ENCODE assay signal across 15 cellular contexts in the genomic region with DNA sequence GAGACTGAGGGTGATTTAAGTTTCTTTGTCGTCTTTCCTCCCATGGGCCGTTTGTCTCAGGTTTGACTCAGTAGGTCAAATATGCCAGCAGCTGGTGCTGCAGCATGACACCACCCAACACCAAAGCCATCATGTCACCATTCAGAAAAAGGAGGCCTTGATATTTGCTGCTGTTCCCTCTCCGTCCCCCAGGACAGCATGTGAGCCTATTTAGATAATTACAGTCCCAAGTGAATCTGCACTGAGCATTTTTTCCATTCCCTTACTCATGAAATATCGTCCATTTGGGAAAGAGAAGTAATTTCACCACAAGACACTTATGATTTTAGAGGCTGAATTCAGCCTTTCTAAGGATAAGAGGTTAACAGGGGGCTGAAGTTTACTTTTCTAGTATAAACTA.
"Had no signal": no experiment of that assay in that cellular context is flagged by ENCODE, and none has a peak within 500 bp of the region (broad histone marks: within the 10 kb centered on the region; RNA-seq: fewer than 3 reads in every experiment).

No MANE protein-coding gene starts in this region.

- H3K27ac ChIP-seq: esophagus muscularis mucosa, foreskin keratinocyte, neutrophil, parathyroid adenoma, sigmoid colon, tibial artery had no signal

- H3K27me3 ChIP-seq: esophagus muscularis mucosa, foreskin keratinocyte, neutrophil, sigmoid colon, tibial artery had no signal

- H3K36me3 ChIP-seq: esophagus muscularis mucosa, neutrophil, sigmoid colon, tibial artery had no signal

- H3K4me1 ChIP-seq: foreskin keratinocyte, parathyroid adenoma, sigmoid colon, tibial artery had no signal

- H3K9ac ChIP-seq: parathyroid adenoma had no signal

- ATAC-seq: activated CD4-positive, alpha-beta T cell treated with anti-CD3 and anti-CD28 coated beads for 36 hours had no signal

- H3K9me3 ChIP-seq: esophagus muscularis mucosa, neutrophil, sigmoid colon, tibial artery had no signal

- H3K4me3 ChIP-seq: esophagus muscularis mucosa, sigmoid colon, tibial artery had no signal

- H2AFZ ChIP-seq: parathyroid adenoma had no signal

- H3K79me2 ChIP-seq: parathyroid adenoma had no signal

- DNase-seq: activated CD4-positive, alpha-beta T cell treated with anti-CD3 and anti-CD28 coated beads for 36 hours; activated CD4-positive, alpha-beta T cell treated with anti-CD3 and anti-CD28 coated beads, Interleukin-2, amount 50 U/mL, for 48 hours; activated gamma-delta T cell; dermis blood vessel endothelial cell; effector memory CD4-positive, alpha-beta T cell; foreskin keratinocyte; kidney; sigmoid colon; stimulated activated CD4-positive, alpha-beta T cell treated with anti-CD3 and anti-CD28 coated beads, Interleukin-1b, Interleukin-23, amount 100 ng/mL, for 48 hours; stimulated activated CD8-positive, alpha-beta memory T cell treated with anti-CD3 and anti-CD28 coated beads, Interleukin-4, amount 100 ng/mL, for 48 hours; stimulated activated naive CD4-positive, alpha-beta T cell treated with Interleukin-2 at 50 U/mL for 16 hours; tibial artery had no signal
